ENCODE assay signal across 26 cellular contexts in the genomic region with DNA sequence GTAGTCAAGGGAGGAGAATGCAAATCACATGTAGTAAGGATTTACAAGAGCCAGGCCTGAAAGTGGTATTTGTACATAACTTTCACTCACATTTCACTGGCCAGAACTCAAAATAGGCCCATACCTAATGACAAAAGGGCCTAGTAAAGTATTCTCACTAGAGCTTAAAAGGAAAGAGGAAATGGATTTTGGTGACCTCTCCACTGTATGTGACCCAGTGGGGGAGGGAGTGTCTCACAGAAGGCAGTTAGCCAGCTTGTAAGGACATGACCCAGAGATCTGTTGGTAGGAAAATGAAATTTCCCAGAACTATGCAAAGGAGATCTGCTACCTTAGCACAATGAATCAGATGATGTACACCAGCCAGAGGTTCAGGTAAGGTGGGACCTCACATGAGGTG.
"Had no signal": no experiment of that assay in that cellular context is flagged by ENCODE, and none has a peak within 500 bp of the region (broad histone marks: within the 10 kb centered on the region; RNA-seq: fewer than 3 reads in every experiment).

No MANE protein-coding gene starts in this region.

- H3K4me1 ChIP-seq: colonic mucosa, gastrocnemius medialis, left ventricle myocardium inferior, lower lobe of right lung, prostate gland, testis, tibial artery had no signal

- H3K27ac ChIP-seq: colonic mucosa, epithelial cell of prostate, gastrocnemius medialis, left ventricle myocardium inferior, lower lobe of right lung, neutrophil, prostate gland, skin epidermis, spleen, testis, tibial artery had no signal

- H3K36me3 ChIP-seq: colonic mucosa, gastrocnemius medialis, left ventricle myocardium inferior, lower lobe of right lung, neutrophil, prostate gland, spleen, tibial artery had no signal

- H3K36me3 Mint-ChIP-seq: natural killer cell; stimulated activated memory B cell treated with anti-CD40 and anti-IgM and Interleukin-4, amounts not matched to agents 10 μg/mL and 1 μg/mL and 100 μg/mL, for 72 hours; type B pancreatic cell had no signal

- H3K27me3 ChIP-seq: colonic mucosa, gastrocnemius medialis, neutrophil, spleen, testis, tibial artery had no signal

- H3K27me3 Mint-ChIP-seq: dendritic cell treated with granulocyte-macrophage colony-stimulating factor and Interleukin-4, amounts not matched to agents 40 ng/mL and 50 ng/mL, for 4 days; stimulated activated memory B cell treated with anti-CD40 and anti-IgM and Interleukin-4, amounts not matched to agents 10 μg/mL and 1 μg/mL and 100 μg/mL, for 72 hours; type B pancreatic cell had no signal

- H3K4me1 Mint-ChIP-seq: endodermal cell; natural killer cell; stimulated activated memory B cell treated with anti-CD40 and anti-IgM and Interleukin-4, amounts not matched to agents 10 μg/mL and 1 μg/mL and 100 μg/mL, for 72 hours had no signal

- H3K4me3 ChIP-seq: colonic mucosa, gastrocnemius medialis, left ventricle myocardium inferior, lower lobe of right lung, prostate gland, skin epidermis, spleen, testis, tibial artery had no signal

- DNase-seq: colonic mucosa; effector CD8-positive, alpha-beta T cell; endodermal cell; foreskin fibroblast; gastrocnemius medialis; head of caudate nucleus; left cardiac atrium; left ventricle myocardium inferior; lower lobe of right lung; natural killer cell; right cardiac atrium; spleen; stimulated activated CD4-positive, alpha-beta T cell treated with anti-CD3 and anti-CD28 coated beads, Interleukin-4, amount 100 ng/mL, for 4 hours; stimulated activated naive CD8-positive, alpha-beta T cell treated with anti-CD3 and anti-CD28 coated beads, Interleukin-15, Interleukin-2, amounts not matched to agents 100 U/mL and 50 U/mL, for 24 hours; substantia nigra; testis; tibial artery had no signal

- H3K9me3 Mint-ChIP-seq: type B pancreatic cell had no signal

- ATAC-seq: esophagus mucosa; gastrocnemius medialis; left cardiac atrium; lower lobe of right lung; natural killer cell; right cardiac atrium; stimulated activated memory B cell treated with anti-CD40 and anti-IgM and Interleukin-4, amounts not matched to agents 10 μg/mL and 1 μg/mL and 100 μg/mL, for 72 hours; stimulated activated naive CD8-positive, alpha-beta T cell treated with anti-CD3 and anti-CD28 coated beads, Interleukin-15, Interleukin-2, amounts not matched to agents 100 U/mL and 50 U/mL, for 24 hours had no signal

- H3K27ac Mint-ChIP-seq: dendritic cell treated with granulocyte-macrophage colony-stimulating factor and Interleukin-4, amounts not matched to agents 40 ng/mL and 50 ng/mL, for 4 days; endodermal cell; natural killer cell; stimulated activated memory B cell treated with anti-CD40 and anti-IgM and Interleukin-4, amounts not matched to agents 10 μg/mL and 1 μg/mL and 100 μg/mL, for 72 hours; type B pancreatic cell had no signal

- FAIRE-seq: islet of Langerhans had no signal

- H3K9me3 ChIP-seq: colonic mucosa, gastrocnemius medialis, left ventricle myocardium inferior, lower lobe of right lung, neutrophil, prostate gland, spleen, testis, tibial artery had no signal

- H3K4me3 Mint-ChIP-seq: dendritic cell treated with granulocyte-macrophage colony-stimulating factor and Interleukin-4, amounts not matched to agents 40 ng/mL and 50 ng/mL, for 4 days; endodermal cell; natural killer cell; stimulated activated memory B cell treated with anti-CD40 and anti-IgM and Interleukin-4, amounts not matched to agents 10 μg/mL and 1 μg/mL and 100 μg/mL, for 72 hours; type B pancreatic cell had no signal
